ENCODE assay signal across 7 cellular contexts in the genomic region with DNA sequence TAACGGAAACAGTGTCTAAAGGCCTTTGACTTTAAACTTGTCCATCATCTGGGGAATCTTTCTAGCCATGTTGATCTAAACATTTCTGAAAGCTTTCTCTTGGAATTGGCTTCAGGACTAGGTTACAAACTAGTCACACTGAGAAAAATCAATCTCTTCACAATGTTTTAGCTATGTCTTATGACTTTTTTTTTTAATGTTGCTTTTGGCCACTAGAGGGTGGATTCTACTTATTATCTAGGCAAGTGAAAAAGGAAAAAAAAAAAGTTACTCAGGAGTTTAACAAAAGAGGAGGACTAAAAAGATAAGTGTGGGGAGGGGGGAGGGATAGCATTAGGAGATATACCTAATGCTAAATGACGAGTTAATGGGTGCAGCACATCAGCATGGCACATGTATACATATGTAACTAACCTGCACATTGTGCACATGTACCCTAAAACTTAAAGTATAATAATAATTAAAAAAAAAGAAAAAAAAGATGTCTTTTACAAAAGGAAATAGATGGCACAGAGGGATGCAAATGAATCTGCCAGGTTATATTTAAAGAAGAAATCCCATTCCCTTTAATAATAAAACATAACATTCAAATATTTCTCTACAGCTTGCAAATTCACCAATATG.
A peak's percentile ranks its signal among the peaks of the same experiment; 100 is the strongest.
DNase-seq lines count a peak whose midpoint lies in the region; ATAC-seq and TF ChIP-seq lines count a peak whose summit lies in the region.

No MANE protein-coding gene starts in this region.

- no peak overlapping the region for H2BK15ac ChIP-seq in mesenchymal stem cell (ENCODE audit: low read depth, poor library complexity, severe bottlenecking)

- H2AK5ac ChIP-seq in mesenchymal stem cell (ENCODE audit: low read length, severe bottlenecking) = no peak overlapping the region

- no peaks in the 10 kb centered on the region for H3K79me1 ChIP-seq in mesenchymal stem cell (replicated peaks; ENCODE audit: low read length, poor library complexity, severe bottlenecking)

- H2BK120ac ChIP-seq in mesenchymal stem cell (ENCODE audit: low read depth, low read length) = no peak overlapping the region

- TF ChIP-seq POLR2A in breast epithelium (IDR thresholded peaks at IDR 0.05) = no peak

- H3K27ac ChIP-seq in breast epithelium (no peak overlapping the region), mesenchymal stem cell (ENCODE audit: low read length, poor library complexity, severe bottlenecking) (no peak overlapping the region)

- H3K4ac ChIP-seq in mesenchymal stem cell (ENCODE audit: low read depth in 1 of 2, low read length in 2 of 2) = no peak overlapping the region

- no peak overlapping the region for H2AFZ ChIP-seq in mesenchymal stem cell (ENCODE audit: low read depth, low read length)

- no peaks in the 10 kb centered on the region for H3K27me3 ChIP-seq in breast epithelium
- no peaks in the 10 kb centered on the region for H3K27me3 ChIP-seq in mesenchymal stem cell (ENCODE audit: control insufficient read depth in 1 of 2, insufficient read depth in 1 of 2, low read length in 2 of 2)

- H3K27me3 Mint-ChIP-seq in naive thymus-derived CD8-positive, alpha-beta T cell = peaks cover 4 to 13% (median 5%) of the 10 kb centered on the region in 5 donors

- POLR2A ChIA-PET in naive thymus-derived CD8-positive, alpha-beta T cell (lab: Charles Lee) = no interaction called here

- H3K4me3 Mint-ChIP-seq in naive thymus-derived CD8-positive, alpha-beta T cell = no peak overlapping the region

- no peak overlapping the region for H3K18ac ChIP-seq in mesenchymal stem cell (ENCODE audit: low read depth in 1 of 2, low read length in 2 of 2)

- no peak overlapping the region for H4K8ac ChIP-seq in mesenchymal stem cell (ENCODE audit: low read length)

- H3K23ac ChIP-seq in mesenchymal stem cell (ENCODE audit: low read length in 2 of 2) = no peak overlapping the region

- peak; percentile 37 for DNase-seq in NCI-H146 treated with DMSO at 0.1 percent for 48 hours (lab: John Stamatoyannopoulos, UW; ENCODE audit: unreplicated experiment)
- no peak for DNase-seq in breast epithelium (ENCODE audit: low spot score in 2 of 2)
- DNase-seq in mesenchymal stem cell = peak; percentile 63
- no peak for DNase-seq in naive thymus-derived CD8-positive, alpha-beta T cell
- no peak for DNase-seq in D341Med (ENCODE audit: low spot score)
- DNase-seq in activated CD4-positive, CD25-positive, alpha-beta regulatory T cell treated with anti-CD3 and anti-CD28 coated beads, Interleukin-2, amount 50 U/mL, for 72 hours = no peak

- no peaks in the 10 kb centered on the region for H3K36me3 Mint-ChIP-seq in naive thymus-derived CD8-positive, alpha-beta T cell

- no peaks in the 10 kb centered on the region for H3K4me1 ChIP-seq in breast epithelium
- H3K4me1 ChIP-seq in mesenchymal stem cell (ENCODE audit: control insufficient read depth, insufficient read depth, low read depth, low read length) = no peaks in the 10 kb centered on the region

- TF ChIP-seq CTCF in GM12875 (IDR thresholded peaks at IDR 0.05; ENCODE audit: borderline replicate concordance, insufficient read depth, low read depth, low read length) (0 out of 2 replicates have a peak, but pooled peaks have one; percentile 12), breast epithelium (IDR thresholded peaks at IDR 0.05) (peak; percentile 22 to 33 (median 26))

- no peak overlapping the region for H2BK12ac ChIP-seq in mesenchymal stem cell (ENCODE audit: low read length in 2 of 2)

- H3K4me2 ChIP-seq in mesenchymal stem cell (ENCODE audit: low read length, poor library complexity, severe bottlenecking) = no peak overlapping the region

- no peak overlapping the region for H4K91ac ChIP-seq in mesenchymal stem cell (ENCODE audit: low read length)

- peaks cover 0 to 10% (median 0%) of the 10 kb centered on the region in 9 donors for H3K9me3 Mint-ChIP-seq in naive thymus-derived CD8-positive, alpha-beta T cell

- no peaks in the 10 kb centered on the region for H3K9me3 ChIP-seq in breast epithelium
- no peaks in the 10 kb centered on the region for H3K9me3 ChIP-seq in mesenchymal stem cell (ENCODE audit: control insufficient read depth, low read length)

- H3K4me3 ChIP-seq in GM12875 (ENCODE audit: low read depth, low read length) = no peak overlapping the region
- no peak overlapping the region for H3K4me3 ChIP-seq in breast epithelium
- H3K4me3 ChIP-seq in mesenchymal stem cell (ENCODE audit: insufficient read depth in 1 of 2, low read depth in 1 of 2, low read length in 2 of 2) = no peak overlapping the region

- peak overlapping the region; percentile 77 for H3K9ac ChIP-seq in mesenchymal stem cell (ENCODE audit: low read length)

- WGBS in mesenchymal stem cell = 91% methylated on average over 1 of the region's 2 CpGs

- ATAC-seq in naive thymus-derived CD8-positive, alpha-beta T cell = no peak

- no peak overlapping the region for H3K14ac ChIP-seq in mesenchymal stem cell (ENCODE audit: low read length in 2 of 2)

- H3K4me1 Mint-ChIP-seq in naive thymus-derived CD8-positive, alpha-beta T cell = no peaks in the 10 kb centered on the region

- H3K27ac Mint-ChIP-seq in naive thymus-derived CD8-positive, alpha-beta T cell = no peak overlapping the region

- H3K36me3 ChIP-seq in breast epithelium = no peaks in the 10 kb centered on the region
- no peaks in the 10 kb centered on the region for H3K36me3 ChIP-seq in mesenchymal stem cell (ENCODE audit: control insufficient read depth in 1 of 2, insufficient read depth in 2 of 2, low read depth in 1 of 2, low read length in 2 of 2)

- intact Hi-C loops in breast epithelium (cut with DNase I; ENCODE audit: low total_unique reads) = no loop called here

- H2BK5ac ChIP-seq in mesenchymal stem cell (ENCODE audit: low read depth, low read length, poor library complexity, severe bottlenecking) = no peak overlapping the region

Comparison
In these comparisons a context has a peak if more than half of its experiments do, and no peak if none do; other contexts are left out.
1. DNase-seq: peak in NCI-H146 treated with DMSO at 0.1 percent for 48 hours (single experiment) and mesenchymal stem cell (single experiment); none in breast epithelium (0 of 2), naive thymus-derived CD8-positive, alpha-beta T cell (0 of 10), D341Med (single experiment) and activated CD4-positive, CD25-positive, alpha-beta regulatory T cell treated with anti-CD3 and anti-CD28 coated beads, Interleukin-2, amount 50 U/mL, for 72 hours (single experiment).